In the genomic region with DNA sequence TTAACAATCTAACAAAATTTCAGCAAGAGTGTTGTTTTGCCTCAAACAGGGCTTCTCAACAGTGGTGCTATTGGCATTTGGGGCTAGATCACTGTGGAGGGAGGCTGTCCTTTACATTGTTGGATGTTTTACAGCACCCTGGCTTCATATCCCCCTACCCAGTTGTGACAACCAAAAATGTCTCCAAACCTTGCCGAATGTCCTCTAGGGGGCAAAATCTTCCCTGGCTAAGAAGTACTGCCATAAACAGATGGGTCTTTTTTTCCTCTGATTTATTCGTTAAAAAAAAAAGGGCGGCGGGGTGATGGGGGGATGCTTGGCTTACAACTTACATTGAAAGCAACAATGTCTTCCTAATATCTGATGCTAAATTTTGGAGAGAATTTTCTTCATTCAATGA, we compare ENCODE assay signal across 10 cellular contexts.
DNase-seq lines count a peak whose midpoint lies in the region; ATAC-seq and TF ChIP-seq lines count a peak whose summit lies in the region.
"Had no signal": no experiment of that assay in that cellular context is flagged by ENCODE, and none has a peak within 500 bp of the region (broad histone marks: within the 10 kb centered on the region; RNA-seq: fewer than 3 reads in every experiment).

No MANE protein-coding gene starts in this region.

- H3K4me1 ChIP-seq in CD8-positive, alpha-beta T cell (ENCODE audit: insufficient read depth, low read length), result no peaks in the 10 kb centered on the region

- peak; percentile 18 for DNase-seq in EH (ENCODE audit: low read depth)
- peak; percentile 16 for DNase-seq in astrocyte of the spinal cord (ENCODE audit: low read depth, low spot score)
- DNase-seq in lung microvascular endothelial cell (ENCODE audit: low read depth in 2 of 2), result peak; percentile 12 to 22
- no peak for DNase-seq in CD8-positive, alpha-beta T cell
- no peak for DNase-seq in NOMO-1 (lab: John Stamatoyannopoulos, UW; ENCODE audit: unreplicated experiment in 2 of 2)
- DNase-seq: activated CD4-positive, CD25-positive, alpha-beta regulatory T cell treated with anti-CD3 and anti-CD28 coated beads, Interleukin-2, amount 50 U/mL, for 72 hours had no signal

- in situ Hi-C loops in astrocyte of the spinal cord (cut with HindIII; ENCODE audit: low sequenced_read_pairs), result no loop called here

- no peak overlapping the region for H3K4me3 ChIP-seq in astrocyte of the spinal cord (ENCODE audit: low read depth, low read length)
- H3K4me3 ChIP-seq in CD8-positive, alpha-beta T cell (ENCODE audit: low read depth, low read length), result no peak overlapping the region

- TF ChIP-seq CTCF in LNCAP (IDR thresholded peaks at IDR 0.05) (peak; percentile 46), astrocyte of the spinal cord (IDR thresholded peaks at IDR 0.05; ENCODE audit: low read depth, low read length) (peak; percentile 60)
- TF ChIP-seq CTCF in CD8-positive, alpha-beta T cell (IDR thresholded peaks at IDR 0.05), result no peak

- H3K27ac Mint-ChIP-seq in CD8-positive, alpha-beta T cell, result no peak overlapping the region
- H3K27ac Mint-ChIP-seq: stimulated activated naive CD8-positive, alpha-beta T cell treated with anti-CD3 and anti-CD28 coated beads, Interleukin-15, Interleukin-2, amounts not matched to agents 100 ng/mL and 50 ng/mL, for 24 hours had no signal

- no peaks in the 10 kb centered on the region for H3K9me3 ChIP-seq in CD8-positive, alpha-beta T cell (ENCODE audit: low read length)

- intact Hi-C loops in CD8-positive, alpha-beta T cell (cut with DNase I, micrococcal nuclease), result no loop called here

- H3K27ac ChIP-seq in CD8-positive, alpha-beta T cell (ENCODE audit: low read depth, low read length), result no peak overlapping the region

- H3K27me3 Mint-ChIP-seq in CD8-positive, alpha-beta T cell (ENCODE audit: low read depth), result peaks cover 8% of the 10 kb centered on the region

- no peaks in the 10 kb centered on the region for H3K9me3 Mint-ChIP-seq in CD8-positive, alpha-beta T cell
- H3K9me3 Mint-ChIP-seq: stimulated activated naive CD8-positive, alpha-beta T cell treated with anti-CD3 and anti-CD28 coated beads, Interleukin-15, Interleukin-2, amounts not matched to agents 100 ng/mL and 50 ng/mL, for 24 hours had no signal

- H3K27me3 ChIP-seq in CD8-positive, alpha-beta T cell (ENCODE audit: insufficient read depth, low read length), result no peaks in the 10 kb centered on the region

- POLR2A ChIA-PET in CD8-positive, alpha-beta T cell (lab: Charles Lee), result no interaction called here

- no peak overlapping the region for H3K4me3 Mint-ChIP-seq in CD8-positive, alpha-beta T cell
- H3K4me3 Mint-ChIP-seq: stimulated activated naive CD8-positive, alpha-beta T cell treated with anti-CD3 and anti-CD28 coated beads, Interleukin-15, Interleukin-2, amounts not matched to agents 100 ng/mL and 50 ng/mL, for 24 hours had no signal

- H3K4me1 Mint-ChIP-seq in CD8-positive, alpha-beta T cell (ENCODE audit: low read depth), result peaks cover 1% of the 10 kb centered on the region

- H3K36me3 Mint-ChIP-seq in CD8-positive, alpha-beta T cell, result no peaks in the 10 kb centered on the region

- no peak for ATAC-seq in CD8-positive, alpha-beta T cell
- ATAC-seq in HG03280 (IDR thresholded peaks at IDR 0.05; ENCODE audit: unreplicated experiment) (no peak), HG03520 (IDR thresholded peaks at IDR 0.05; ENCODE audit: unreplicated experiment) (no peak)

- CTCF ChIA-PET in CD8-positive, alpha-beta T cell (lab: Charles Lee), result no interaction called here

- no peaks in the 10 kb centered on the region for H3K36me3 ChIP-seq in CD8-positive, alpha-beta T cell (ENCODE audit: insufficient read depth, low read length)

Comparison
In these comparisons a context has a peak if more than half of its experiments do, and no peak if none do; other contexts are left out.
1. DNase-seq: peak in EH (single experiment), astrocyte of the spinal cord (single experiment) and lung microvascular endothelial cell (2 of 2); none in CD8-positive, alpha-beta T cell (0 of 7) and NOMO-1 (0 of 2).